ENCODE assay signal across 30 cellular contexts in the genomic region with DNA sequence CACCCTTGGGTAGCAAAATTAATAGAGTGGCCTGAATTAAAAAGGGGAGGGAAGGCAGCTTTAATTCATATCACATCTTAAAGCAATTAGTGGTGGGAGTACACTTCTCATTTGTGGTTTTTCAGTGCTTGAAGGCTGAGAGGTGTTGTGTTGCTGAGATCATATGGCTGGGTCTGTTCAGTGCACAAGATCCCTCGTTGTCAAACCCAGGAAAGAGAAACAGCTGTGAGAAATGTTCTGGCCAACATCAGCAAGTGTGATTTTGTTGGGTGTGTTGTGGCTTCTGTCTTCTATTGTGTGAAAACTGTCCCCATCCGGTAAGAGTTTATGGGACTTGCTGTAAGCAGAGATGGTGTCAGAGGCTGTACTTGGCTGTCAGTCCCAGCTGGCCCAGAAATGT.
DNase-seq lines count a peak whose midpoint lies in the region; ATAC-seq and TF ChIP-seq lines count a peak whose summit lies in the region.
"Had no signal": no experiment of that assay in that cellular context is flagged by ENCODE, and none has a peak within 500 bp of the region (broad histone marks: within the 10 kb centered on the region; RNA-seq: fewer than 3 reads in every experiment).

No MANE protein-coding gene starts in this region.

- ATAC-seq in effector memory CD8-positive, alpha-beta T cell (replicated peaks) = peak; percentile 89
- ATAC-seq in HG02763 (IDR thresholded peaks at IDR 0.05; ENCODE audit: unreplicated experiment) = no peak
- ATAC-seq: activated naive CD8-positive, alpha-beta T cell treated with anti-CD3 and anti-CD28 coated beads, Interleukin-2, amount 50 U/mL, for 24 hours; activated T-cell treated with anti-CD3 and anti-CD28 coated beads, Interleukin-2, amount 50 U/mL, for 4 hours had no signal

- peaks cover 18 to 45% of the 10 kb centered on the region in 2 donors for H3K4me1 Mint-ChIP-seq in effector memory CD8-positive, alpha-beta T cell (ENCODE audit: low read depth in 2 of 2)
- H3K4me1 Mint-ChIP-seq in nephron progenitor cell = peaks cover 70% of the 10 kb centered on the region
- H3K4me1 Mint-ChIP-seq: activated CD4-positive, alpha-beta T cell treated with anti-CD3 and anti-CD28 coated beads, Interleukin-2, amount 10 ng/mL, durations not matched to agents 24 days and 14 days; activated naive CD8-positive, alpha-beta T cell treated with anti-CD3 and anti-CD28 coated beads, Interleukin-2, amount 50 U/mL, for 24 hours had no signal

- H3K36me3 Mint-ChIP-seq in effector memory CD8-positive, alpha-beta T cell (ENCODE audit: insufficient read depth) = no peaks in the 10 kb centered on the region
- peaks cover 8% of the 10 kb centered on the region for H3K36me3 Mint-ChIP-seq in nephron progenitor cell (ENCODE audit: low read depth)

- peaks cover 0 to 1% of the 10 kb centered on the region in 2 donors for H3K9me3 Mint-ChIP-seq in effector memory CD8-positive, alpha-beta T cell
- peaks cover 9% of the 10 kb centered on the region for H3K9me3 Mint-ChIP-seq in nephron progenitor cell

- no peak for TF ChIP-seq CTCF in nephron progenitor cell (IDR thresholded peaks at IDR 0.05)

- H3K4me3 Mint-ChIP-seq in effector memory CD8-positive, alpha-beta T cell = peak overlapping the region; percentile 3 to 20
- no peak overlapping the region for H3K4me3 Mint-ChIP-seq in nephron progenitor cell
- H3K4me3 Mint-ChIP-seq: activated CD4-positive, alpha-beta T cell treated with anti-CD3 and anti-CD28 coated beads, Interleukin-2, amount 10 ng/mL, durations not matched to agents 24 days and 14 days; activated naive CD8-positive, alpha-beta T cell treated with anti-CD3 and anti-CD28 coated beads, Interleukin-2, amount 50 U/mL, for 24 hours; activated T-cell treated with anti-CD3 and anti-CD28 coated beads, Interleukin-2, amount 50 U/mL, for 4 hours; mesothelial cell of epicardium had no signal

- H3K27me3 Mint-ChIP-seq in effector memory CD8-positive, alpha-beta T cell = no peaks in the 10 kb centered on the region
- H3K27me3 Mint-ChIP-seq in nephron progenitor cell (ENCODE audit: low read depth, poor library complexity) = peaks cover 16% of the 10 kb centered on the region
- H3K27me3 Mint-ChIP-seq: activated CD4-positive, alpha-beta T cell treated with anti-CD3 and anti-CD28 coated beads, Interleukin-2, amount 10 ng/mL, durations not matched to agents 24 days and 14 days; activated naive CD8-positive, alpha-beta T cell treated with anti-CD3 and anti-CD28 coated beads, Interleukin-2, amount 50 U/mL, for 24 hours had no signal

- peak; percentile 3 for DNase-seq in stimulated activated CD8-positive, alpha-beta memory T cell treated with anti-CD3 and anti-CD28 coated beads, Interleukin-12 subunit alpha, Interleukin-12 subunit beta, amount 100 ng/mL, for 4 hours (ENCODE audit: low read depth)
- no peak for DNase-seq in stimulated activated CD8-positive, alpha-beta memory T cell treated with anti-CD3 and anti-CD28 coated beads, Interleukin-4, amount 100 ng/mL, for 48 hours
- peak; percentile 6 to 33 (median 20) for DNase-seq in effector memory CD8-positive, alpha-beta T cell
- no peak for DNase-seq in nephron progenitor cell
- no peak for DNase-seq in head of caudate nucleus
- DNase-seq in NCI-H82 treated with DMSO at 0.1 percent for 48 hours (lab: John Stamatoyannopoulos, UW; ENCODE audit: unreplicated experiment) = no peak
- DNase-seq in mucosa of gallbladder (ENCODE audit: low spot score) = no peak
- DNase-seq: ACHN; activated CD4-positive, alpha-beta T cell treated with anti-CD3 and anti-CD28 coated beads, Interleukin-2, amount 10 ng/mL, durations not matched to agents 24 days and 14 days; activated gamma-delta T cell treated with Interleukin-2 at 50 U/mL for 16 hours; activated naive CD8-positive, alpha-beta T cell treated with anti-CD3 and anti-CD28 coated beads, Interleukin-2, amount 50 U/mL, for 24 hours; activated T-cell treated with anti-CD3 and anti-CD28 coated beads, Interleukin-2, amount 50 U/mL, for 4 hours; cerebellar nuclear complex; dorsolateral prefrontal cortex; GDM1; H7; KBM-7; left ventricle myocardium inferior; MM.1S; NCI-H1417 treated with DMSO at 0.1 percent for 48 hours; NCI-H2171 treated with DMSO at 0.1 percent for 48 hours; NCI-H524 treated with DMSO at 0.1 percent for 48 hours; Peyer's patch; stimulated activated CD4-positive, alpha-beta T cell treated with anti-CD3 and anti-CD28 coated beads, Interleukin-15, amount 100 ng/mL, for 24 hours; SW 1271; T1000; trophoblast cell; WERI-Rb-1 had no signal

- H3K27ac Mint-ChIP-seq in effector memory CD8-positive, alpha-beta T cell = peak overlapping the region in 1 of 2 donors; percentile 18
- peak overlapping the region; percentile 18 for H3K27ac Mint-ChIP-seq in nephron progenitor cell
- H3K27ac Mint-ChIP-seq: activated CD4-positive, alpha-beta T cell treated with anti-CD3 and anti-CD28 coated beads, Interleukin-2, amount 10 ng/mL, durations not matched to agents 24 days and 14 days; activated naive CD8-positive, alpha-beta T cell treated with anti-CD3 and anti-CD28 coated beads, Interleukin-2, amount 50 U/mL, for 24 hours; mesothelial cell of epicardium had no signal

- intact Hi-C loops in head of caudate nucleus (cut with DNase I) = no loop called here

Comparison
In these comparisons a context has a peak if more than half of its experiments do, and no peak if none do; other contexts are left out.
1. DNase-seq: peak in stimulated activated CD8-positive, alpha-beta memory T cell treated with anti-CD3 and anti-CD28 coated beads, Interleukin-12 subunit alpha, Interleukin-12 subunit beta, amount 100 ng/mL, for 4 hours (single experiment) and effector memory CD8-positive, alpha-beta T cell (3 of 3); none in stimulated activated CD8-positive, alpha-beta memory T cell treated with anti-CD3 and anti-CD28 coated beads, Interleukin-4, amount 100 ng/mL, for 48 hours (single experiment), nephron progenitor cell (single experiment), head of caudate nucleus (0 of 42), NCI-H82 treated with DMSO at 0.1 percent for 48 hours (single experiment) and mucosa of gallbladder (single experiment).